In the genomic region with DNA sequence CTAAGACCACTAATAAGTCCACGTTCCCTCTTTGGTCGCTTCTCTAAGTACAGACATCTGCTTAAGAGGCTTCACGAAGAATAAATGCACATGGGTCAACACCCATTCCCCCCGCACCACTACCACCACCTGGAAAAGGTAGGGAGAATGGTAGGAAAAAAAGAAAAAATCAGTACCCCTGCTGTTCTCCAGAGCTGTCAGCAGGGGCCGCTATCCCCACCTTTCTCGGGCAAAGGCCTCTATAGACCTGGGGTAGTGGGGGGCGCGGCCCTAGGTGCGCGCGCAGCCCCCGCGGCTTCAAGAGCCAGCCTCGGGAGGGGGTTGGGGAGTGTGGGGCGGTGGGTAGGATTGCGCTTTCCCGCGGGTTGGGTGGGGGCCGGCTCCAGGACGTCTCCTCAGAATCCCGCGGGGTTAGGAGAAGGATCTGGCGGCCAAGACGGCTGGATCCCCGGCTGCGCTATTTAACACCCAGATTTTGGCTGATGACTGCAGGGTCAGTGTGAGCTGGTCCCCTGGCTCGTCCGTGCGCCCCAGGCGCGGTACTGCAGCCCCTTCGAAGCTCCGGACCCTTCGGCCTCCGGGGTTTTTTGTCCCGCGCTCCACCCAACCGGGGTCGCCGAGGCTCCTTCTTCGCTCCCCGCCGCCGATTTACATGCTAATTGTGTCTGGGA, we compare ENCODE assay signal across 8 cellular contexts. TPM values are rescaled to one million over a fixed set of nuclear protein-coding genes. Genes with fewer than 3 reads are reported as not detected.
DNase-seq lines count a peak whose midpoint lies in the region; ATAC-seq, FAIRE-seq and TF ChIP-seq lines count a peak whose summit lies in the region.

No MANE protein-coding gene starts in this region.

- POLR2A ChIA-PET in PC-9 (lab: Charles Lee; ENCODE audit: unreplicated experiment): no interaction called here

- H4K20me1 ChIP-seq in PC-9 (ENCODE audit: insufficient read depth): no peaks in the 10 kb centered on the region

- peak; percentile 9 for FAIRE-seq in islet of Langerhans (lab: Jason Lieb, UNC)

- no peaks in the 10 kb centered on the region for H3K79me2 ChIP-seq in PC-9 (ENCODE audit: low read depth)

- H3K9me3 Mint-ChIP-seq in CD14-positive monocyte: peaks cover 0 to 24% (median 8%) of the 10 kb centered on the region in 7 donors

- intact Hi-C loops in CD14-positive monocyte (cut with micrococcal nuclease) (no loop called here), PC-9 (cut with micrococcal nuclease; ENCODE audit: unreplicated experiment) (no loop called here)

- no peak overlapping the region for H2AFZ ChIP-seq in PC-9

- H3K4me2 ChIP-seq in PC-9: no peak overlapping the region

- H3K9me2 ChIP-seq in PC-9 (ENCODE audit: insufficient read depth): no peaks in the 10 kb centered on the region

- peaks cover 31% of the 10 kb centered on the region for H3K4me1 Mint-ChIP-seq in CD14-positive monocyte

- H3K4me1 ChIP-seq in PC-9 (replicated peaks; ENCODE audit: insufficient read depth): no peaks in the 10 kb centered on the region

- peak; percentile 40 for ATAC-seq in HG03095 (IDR thresholded peaks at IDR 0.05; ENCODE audit: unreplicated experiment)

- H3K4me3 Mint-ChIP-seq in CD14-positive monocyte: peak overlapping the region in 1 of 2 donors; percentile 99

- CTCF ChIA-PET in PC-9 (lab: Charles Lee): no interaction called here

- H3K27me3 Mint-ChIP-seq in CD14-positive monocyte (ENCODE audit: low read depth in 3 of 3): peaks cover 78 to 92% (median 87%) of the 10 kb centered on the region in 3 donors

- H3K36me3 ChIP-seq in PC-9 (ENCODE audit: low read depth): no peaks in the 10 kb centered on the region

- H3K9me3 ChIP-seq in PC-9 (ENCODE audit: insufficient read depth, low read depth): no peaks in the 10 kb centered on the region

- peak; percentile 65 for TF ChIP-seq CTCF in CD14-positive monocyte (IDR thresholded peaks at IDR 0.05)
- TF ChIP-seq CTCF in PC-9 (conservative IDR thresholded peaks at IDR 0.05): peak; percentile 37; the same call in 1 of the 2 replicates
- peak; percentile 86 for TF ChIP-seq CTCF in cardiac fibroblast (IDR thresholded peaks at IDR 0.05; ENCODE audit: low read depth, low read length)

- H3K27ac Mint-ChIP-seq in CD14-positive monocyte: no peak overlapping the region

- in situ Hi-C loops in GM18951 (cut with MboI; ENCODE audit: low sequenced_read_pairs, unreplicated experiment): loop anchor here (10.0 kb wide), 1 partner anchor 369 kb away; no protein-coding TSS in a partner anchor

- DNase-seq in CD14-positive monocyte (ENCODE audit: low spot score): no peak
- DNase-seq in PC-9: no peak
- peak; percentile 63 to 76 for DNase-seq in cardiac fibroblast (ENCODE audit: low read depth in 2 of 2)
- DNase-seq in stimulated activated CD4-positive, alpha-beta T cell treated with anti-CD3 and anti-CD28 coated beads, Interleukin-12 subunit alpha, Interleukin-12 subunit beta, amount 100 ng/mL, for 4 hours: peak; percentile 20
- DNase-seq in NCI-H774 (lab: John Stamatoyannopoulos, UW): no peak

- H3K27ac ChIP-seq in PC-9: no peak overlapping the region

- no peaks in the 10 kb centered on the region for H3F3A ChIP-seq in PC-9 (ENCODE audit: insufficient read depth, low read depth)

- H3K36me3 Mint-ChIP-seq in CD14-positive monocyte: peaks cover 0 to 9% of the 10 kb centered on the region in 2 donors

- peaks cover 19% of the 10 kb centered on the region for H3K27me3 ChIP-seq in PC-9 (ENCODE audit: insufficient read depth, low read depth)

- no TSS peak for BruUV-seq in PC-9 (replicated peaks; lab: Mats Ljungman, UMichigan)

- no peak overlapping the region for H3K4me3 ChIP-seq in PC-9
- peak overlapping the region; percentile 60 to 65 for H3K4me3 ChIP-seq in cardiac fibroblast (replicated peaks in 1 of 2; ENCODE audit: low read depth in 2 of 2, low read length in 2 of 2)

- TF ChIP-seq POLR2A in GM18951 (IDR thresholded peaks at IDR 0.05; ENCODE audit: extremely low read depth, insufficient read depth, insufficient read length): peak; percentile 29

RNA-seq across cellular contexts. Expression of gene SEMA6A, which starts 1.6 kb away (rescaled TPM):
- under 1 TPM in 1 of 2 donors, not detected in 1; 0.16 TPM for polyA plus RNA-seq in CD14-positive monocyte
- total RNA-seq in PC-9 (2021): not detected in 2 replicates

Comparison
In these comparisons a context has a peak if more than half of its experiments do, and no peak if none do; other contexts are left out.
1. DNase-seq: peak in cardiac fibroblast (2 of 2) and stimulated activated CD4-positive, alpha-beta T cell treated with anti-CD3 and anti-CD28 coated beads, Interleukin-12 subunit alpha, Interleukin-12 subunit beta, amount 100 ng/mL, for 4 hours (single experiment); none in CD14-positive monocyte (single experiment), PC-9 (0 of 2) and NCI-H774 (single experiment).
2. Peak in every context shown above with its lines, with median percentiles within 50 percentile points of each other: CTCF ChIP-seq.